ENCODE assay signal across 1 cellular context in the genomic region with DNA sequence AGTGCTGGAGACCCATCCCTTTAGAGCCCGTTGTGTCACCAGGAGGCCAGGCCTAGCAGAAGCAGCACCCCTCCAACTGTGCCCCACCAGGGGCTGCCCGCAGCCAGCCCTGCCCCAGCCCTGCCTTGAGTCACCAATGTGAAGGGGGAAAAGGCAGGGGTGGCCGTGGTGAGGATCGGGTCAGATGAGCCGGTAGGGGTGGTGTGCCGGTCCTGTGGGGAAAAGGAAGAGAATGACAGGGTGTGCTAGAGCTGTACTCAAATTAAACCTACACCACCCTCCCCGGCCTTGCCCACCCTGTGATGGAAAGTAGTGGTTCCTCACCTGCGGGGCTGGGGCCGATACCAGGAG.
TF ChIP-seq lines count a peak whose summit lies in the region.

No MANE protein-coding gene starts in this region.

TF ChIP-seq in IMR-90, 13 proteins besides CTCF, POLR2A, EP300 and RAD21:
- no peak for TF ChIP-seq BHLHE40 (IDR thresholded peaks at IDR 0.05; ENCODE audit: low read depth, low read length)
- no peak for TF ChIP-seq MAFK (IDR thresholded peaks at IDR 0.05; ENCODE audit: low read depth, low read length)
- no peak for TF ChIP-seq CEBPB (IDR thresholded peaks at IDR 0.05; ENCODE audit: low read depth, low read length)
TF ChIP-seq in IMR-90: peak in this region for 0.
